In the genomic region with DNA sequence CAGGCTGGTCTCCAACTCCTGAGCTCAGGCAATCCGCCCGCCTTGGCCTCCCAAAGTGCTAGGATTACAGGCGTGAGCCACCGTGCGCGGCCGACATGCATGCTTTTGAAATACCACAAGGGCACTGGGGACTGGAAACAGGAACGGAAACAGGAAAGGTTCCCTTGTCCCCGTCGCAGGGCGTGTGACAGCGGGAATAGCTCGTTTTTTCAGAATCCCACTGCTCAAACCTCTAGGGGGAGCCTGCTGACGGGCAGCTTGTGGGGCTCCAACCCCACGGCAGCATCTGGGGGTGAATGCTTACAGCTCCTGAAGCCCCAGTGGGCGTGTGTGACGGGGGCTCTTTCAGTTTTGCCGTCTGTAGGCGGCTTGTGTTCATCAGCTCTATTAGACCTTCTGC, we compare ENCODE assay signal across 8 cellular contexts. TPM values are rescaled to one million over a fixed set of nuclear protein-coding genes. Genes with fewer than 3 reads are reported as not detected.
A peak's percentile ranks its signal among the peaks of the same experiment; 100 is the strongest.
DNase-seq lines count a peak whose midpoint lies in the region; ATAC-seq lines count a peak whose summit lies in the region.

No MANE protein-coding gene starts in this region.

- intact Hi-C loops in left ventricle myocardium superior (cut with micrococcal nuclease) = no loop called here

- ATAC-seq in left ventricle myocardium superior (peak; percentile 48), GM19023 (IDR thresholded peaks at IDR 0.05; ENCODE audit: unreplicated experiment) (no peak)

- in situ Hi-C loops in KBM-7 (cut with MboI; ENCODE audit: low pct_unique_long_range_greater_than_20kb, low sequenced_read_pairs) = loop anchor here (10.0 kb wide), 1 partner anchor 79 kb away; no protein-coding TSS in a partner anchor

- DNase-seq in Ammon's horn (ENCODE audit: low spot score) (peak; percentile 37), KBM-7 (peak; percentile 52), activated T-cell treated with anti-CD3 and anti-CD28 coated beads for 24 hours (ENCODE audit: low read depth) (peak; percentile 14), left ventricle myocardium superior (peak; percentile 57), H4 (ENCODE audit: low spot score) (no peak), NCI-H2029 (lab: John Stamatoyannopoulos, UW) (no peak)
- DNase-seq in stimulated activated CD8-positive, alpha-beta memory T cell treated with anti-CD3 and anti-CD28 coated beads, Interleukin-15, amount 100 ng/mL, for 1 hour (ENCODE audit: low read depth) = peak; percentile 2

RNA-seq across cellular contexts. Expression of gene ASGR2, which starts 18.8 kb away (rescaled TPM):
- total RNA-seq in left ventricle myocardium superior = 0.30 TPM
- total RNA-seq in H4 (2014; rRNA removed; shearing (Covaris generic)) = 0.10 TPM in 1 of 2 replicates, not detected in the other

RNA-seq across cellular contexts. Expression of gene ASGR1, which starts 45.7 kb away (rescaled TPM):
- total RNA-seq in left ventricle myocardium superior = 0.30 TPM
- total RNA-seq in H4 (2014; rRNA removed; shearing (Covaris generic)) = 1.4 TPM in 1 of 2 replicates, not detected in the other

RNA-seq across cellular contexts. Expression of gene CLEC10A, which starts 53.4 kb away (rescaled TPM):
- 4.4 TPM for total RNA-seq in left ventricle myocardium superior
- not detected in 2 replicates for total RNA-seq in H4 (2014; rRNA removed; shearing (Covaris generic))

Comparison
In these comparisons a context has a peak if more than half of its experiments do, and no peak if none do; other contexts are left out.
1. DNase-seq: peak in Ammon's horn (single experiment), KBM-7 (single experiment), activated T-cell treated with anti-CD3 and anti-CD28 coated beads for 24 hours (single experiment), left ventricle myocardium superior (single experiment) and stimulated activated CD8-positive, alpha-beta memory T cell treated with anti-CD3 and anti-CD28 coated beads, Interleukin-15, amount 100 ng/mL, for 1 hour (single experiment); none in H4 (single experiment) and NCI-H2029 (single experiment).